Comparison of ENCODE assay signal across 9 cellular contexts in genomic region chr10:13758302-13758701, GRCh38.
DNase-seq lines count a peak whose midpoint lies in the region; ATAC-seq and TF ChIP-seq lines count a peak whose summit lies in the region.
"Had no signal": no experiment of that assay in that cellular context is flagged by ENCODE, and none has a peak within 500 bp of the region (broad histone marks: within the 10 kb centered on the region; RNA-seq: fewer than 3 reads in every experiment).

No MANE protein-coding gene starts in this region.

- peak overlapping the region in 1 of 2 donors; percentile 13 for H3K27ac ChIP-seq in prostate gland
- H3K27ac ChIP-seq: ovary had no signal

- no peaks in the 10 kb centered on the region for H3K27me3 ChIP-seq in prostate gland (replicated peaks; ENCODE audit: insufficient read depth)
- H3K27me3 ChIP-seq: ovary had no signal

- intact Hi-C loops in prostate gland (cut with DNase I), result no loop called here

- no peaks in the 10 kb centered on the region for H3K4me1 ChIP-seq in prostate gland (replicated peaks)

- H3K36me3 ChIP-seq in prostate gland, result no peaks in the 10 kb centered on the region
- H3K36me3 ChIP-seq: ovary had no signal

- no peaks in the 10 kb centered on the region for H3K9me3 ChIP-seq in prostate gland
- H3K9me3 ChIP-seq: ovary had no signal

- 47% methylated on average over 2 of the region's 2 CpGs for WGBS in prostate gland

- DNase-seq in NCI-H226 (peak; percentile 87), prostate gland (ENCODE audit: low spot score) (peak; percentile 28), T-helper 9 cell (no peak), AG08395 (ENCODE audit: low spot score) (no peak)
- DNase-seq: foreskin melanocyte, ovary had no signal

- TF ChIP-seq CTCF in prostate gland (IDR thresholded peaks at IDR 0.05), result no peak

- ATAC-seq in GM18511 (IDR thresholded peaks at IDR 0.05; ENCODE audit: unreplicated experiment), result peak; percentile 31
- ATAC-seq in esophagus mucosa, result peak; percentile 68
- no peak for ATAC-seq in GM18909 (IDR thresholded peaks at IDR 0.05; ENCODE audit: poor library complexity, unreplicated experiment)

- TF ChIP-seq POLR2A in prostate gland (IDR thresholded peaks at IDR 0.05), result no peak

- H3K4me3 ChIP-seq in prostate gland, result no peak overlapping the region
- H3K4me3 ChIP-seq: ovary had no signal

Comparison
In these comparisons a context has a peak if more than half of its experiments do, and no peak if none do; other contexts are left out.
1. DNase-seq: peak in NCI-H226 (single experiment) and prostate gland (single experiment); none in T-helper 9 cell (single experiment) and AG08395 (single experiment).